ENCODE assay signal across 28 cellular contexts in genomic region chr16:51853586-51853985, GRCh38.
"Had no signal": no experiment of that assay in that cellular context is flagged by ENCODE, and none has a peak within 500 bp of the region (broad histone marks: within the 10 kb centered on the region; RNA-seq: fewer than 3 reads in every experiment).

No MANE protein-coding gene starts in this region.

- H3K4me1 ChIP-seq: parathyroid adenoma, psoas muscle, spleen, suprapubic skin, tibial nerve, uterus had no signal

- H3K4me3 ChIP-seq: lung, mucosa of descending colon, psoas muscle, spleen, suprapubic skin, thoracic aorta, tibial nerve, uterus had no signal

- H3K36me3 ChIP-seq: neutrophil, spleen, suprapubic skin, thoracic aorta, tibial nerve, uterus had no signal

- DNase-seq: head of caudate nucleus; hippocampal formation; kidney glomerular epithelial cell; left cardiac atrium; mesendoderm; mucosa of descending colon; naive thymus-derived CD8-positive, alpha-beta T cell; occipital lobe; psoas muscle; small intestine; spleen; stimulated activated CD4-positive, alpha-beta T cell treated with anti-CD3 and anti-CD28 coated beads, Interleukin-4, amount 100 ng/mL, for 24 hours; stimulated activated naive CD4-positive, alpha-beta T cell; uterus had no signal

- H3K36me3 Mint-ChIP-seq: mesothelial cell of epicardium; stimulated activated effector memory CD8-positive, alpha-beta T cell treated with anti-CD3 and anti-CD28 coated beads, Interleukin-12 subunit alpha, Interleukin-12 subunit beta, amount 100 ng/mL, for 72 hours; type B pancreatic cell had no signal

- H3K27ac ChIP-seq: neutrophil, parathyroid adenoma, psoas muscle, spleen, suprapubic skin, thoracic aorta, tibial nerve, uterus had no signal

- H3K9me3 ChIP-seq: mucosa of descending colon, neutrophil, psoas muscle, suprapubic skin, thoracic aorta, uterus had no signal

- ATAC-seq: left lobe of liver; mucosa of descending colon; naive thymus-derived CD8-positive, alpha-beta T cell; psoas muscle; sciatic nerve; stimulated activated effector memory CD8-positive, alpha-beta T cell treated with anti-CD3 and anti-CD28 coated beads, Interleukin-12 subunit alpha, Interleukin-12 subunit beta, amount 100 ng/mL, for 72 hours had no signal

- H3K4me3 Mint-ChIP-seq: mesothelial cell of epicardium; naive thymus-derived CD8-positive, alpha-beta T cell; nephron; neural crest cell; stimulated activated effector memory CD8-positive, alpha-beta T cell treated with anti-CD3 and anti-CD28 coated beads, Interleukin-12 subunit alpha, Interleukin-12 subunit beta, amount 100 ng/mL, for 72 hours; stimulated activated naive CD8-positive, alpha-beta T cell treated with anti-CD3 and anti-CD28 coated beads, Interleukin-15, Interleukin-2, amounts not matched to agents 100 ng/mL and 50 ng/mL, for 24 hours; type B pancreatic cell had no signal

- H3K27me3 Mint-ChIP-seq: naive thymus-derived CD8-positive, alpha-beta T cell; stimulated activated naive CD8-positive, alpha-beta T cell treated with anti-CD3 and anti-CD28 coated beads, Interleukin-15, Interleukin-2, amounts not matched to agents 100 ng/mL and 50 ng/mL, for 24 hours had no signal

- H3K4me1 Mint-ChIP-seq: mesothelial cell of epicardium; naive thymus-derived CD8-positive, alpha-beta T cell; stimulated activated effector memory CD8-positive, alpha-beta T cell treated with anti-CD3 and anti-CD28 coated beads, Interleukin-12 subunit alpha, Interleukin-12 subunit beta, amount 100 ng/mL, for 72 hours had no signal

- H3K27ac Mint-ChIP-seq: mesothelial cell of epicardium; naive thymus-derived CD8-positive, alpha-beta T cell; nephron; stimulated activated effector memory CD8-positive, alpha-beta T cell treated with anti-CD3 and anti-CD28 coated beads, Interleukin-12 subunit alpha, Interleukin-12 subunit beta, amount 100 ng/mL, for 72 hours; stimulated activated naive CD8-positive, alpha-beta T cell treated with anti-CD3 and anti-CD28 coated beads, Interleukin-15, Interleukin-2, amounts not matched to agents 100 ng/mL and 50 ng/mL, for 24 hours; type B pancreatic cell had no signal

- H3K27me3 ChIP-seq: neutrophil, spleen, suprapubic skin, tibial nerve, uterus had no signal

- H2AFZ ChIP-seq: parathyroid adenoma had no signal

- H3K9ac ChIP-seq: parathyroid adenoma had no signal

- H3K79me2 ChIP-seq: parathyroid adenoma had no signal

- H3K9me3 Mint-ChIP-seq: type B pancreatic cell had no signal
